Comparison of ENCODE assay signal across 16 cellular contexts in the genomic region with DNA sequence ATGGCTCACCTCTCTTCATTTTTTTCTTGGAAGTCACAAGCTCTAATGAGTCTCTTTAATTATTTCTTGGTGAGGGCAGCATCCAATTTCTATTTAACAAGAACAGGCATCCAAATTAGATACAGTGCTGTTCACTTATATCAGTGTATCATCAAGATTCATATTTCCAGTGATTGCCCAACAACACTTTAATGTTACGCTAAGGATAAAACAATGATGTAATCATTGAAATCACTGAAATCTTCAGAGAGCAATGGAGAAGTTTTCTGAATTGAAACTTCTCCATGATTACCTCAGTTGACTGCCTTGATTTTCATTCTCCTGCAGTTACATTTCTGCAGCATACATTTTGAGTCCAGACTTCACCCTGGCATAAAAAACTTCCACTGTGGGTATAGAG.
"Had no signal": no experiment of that assay in that cellular context is flagged by ENCODE, and none has a peak within 500 bp of the region (broad histone marks: within the 10 kb centered on the region; RNA-seq: fewer than 3 reads in every experiment).

No MANE protein-coding gene starts in this region.

- H3K4me3 ChIP-seq: gastroesophageal sphincter, heart left ventricle, left ventricle myocardium inferior, prostate gland, right atrium auricular region, skin epidermis, vagina had no signal

- H3K27ac ChIP-seq: gastroesophageal sphincter, heart left ventricle, left ventricle myocardium inferior, prostate gland, right atrium auricular region, skin epidermis, vagina had no signal

- H3K9me3 ChIP-seq: gastroesophageal sphincter, heart left ventricle, left ventricle myocardium inferior, prostate gland, right atrium auricular region, vagina had no signal

- H3K27me3 ChIP-seq: gastroesophageal sphincter, heart left ventricle, right atrium auricular region, vagina had no signal

- H3K4me1 ChIP-seq: left ventricle myocardium inferior, prostate gland, vagina had no signal

- ATAC-seq: activated CD4-positive, alpha-beta T cell treated with anti-CD3 and anti-CD28 coated beads for 36 hours; gastroesophageal sphincter; heart left ventricle; stimulated activated naive CD8-positive, alpha-beta T cell treated with anti-CD3 and anti-CD28 coated beads, Interleukin-15, amount 100 ng/mL, for 72 hours; WTC11 had no signal

- DNase-seq: activated CD4-positive, alpha-beta T cell treated with anti-CD3 and anti-CD28 coated beads for 36 hours; activated CD4-positive, alpha-beta T cell treated with anti-CD3 and anti-CD28 coated beads, Interleukin-2, amount 50 U/mL, for 48 hours; amygdala; erythroblast; heart left ventricle; left ventricle myocardium inferior; naive B cell; stimulated activated CD4-positive, alpha-beta T cell treated with anti-CD3 and anti-CD28 coated beads, Interleukin-15, amount 100 ng/mL, for 24 hours; stimulated activated CD4-positive, alpha-beta T cell treated with anti-CD3 and anti-CD28 coated beads, Interleukin-2, amount 100 ng/mL, for 48 hours; stimulated activated naive CD8-positive, alpha-beta T cell treated with anti-CD3 and anti-CD28 coated beads, Interleukin-15, amount 100 ng/mL, for 72 hours had no signal

- H3K36me3 ChIP-seq: gastroesophageal sphincter, heart left ventricle, left ventricle myocardium inferior, prostate gland, right atrium auricular region, vagina had no signal
